Comparison of ENCODE assay signal across 24 cellular contexts in genomic region chr2:164515746-164516145, GRCh38.
"Had no signal": no experiment of that assay in that cellular context is flagged by ENCODE, and none has a peak within 500 bp of the region (broad histone marks: within the 10 kb centered on the region; RNA-seq: fewer than 3 reads in every experiment).

No MANE protein-coding gene starts in this region.

- H3K27me3 ChIP-seq: Peyer's patch, SJCRH30 had no signal

- H3K36me3 ChIP-seq: Peyer's patch, SJCRH30 had no signal

- H3K4me2 ChIP-seq: KMS-11 had no signal

- H3K9me3 ChIP-seq: Peyer's patch had no signal

- H3K27ac ChIP-seq: KMS-11, Peyer's patch, SJCRH30 had no signal

- H3K9ac ChIP-seq: KMS-11 had no signal

- H3K4me3 ChIP-seq: K562, PC-9, Peyer's patch, SJCRH30 had no signal

- ATAC-seq: K562, Right ventricle myocardium inferior, SK-N-SH treated with all-trans-retinoic acid at 6 μM for 48 hours had no signal

- DNase-seq: Kasumi-1; MV-4-11; NCI-H1048; NCI-H1105; NCI-H1417; NCI-H1436 treated with DMSO at 0.1 percent for 48 hours; NCI-H1694; NCI-H187 treated with DMSO at 0.1 percent for 48 hours; NCI-H2171 treated with DMSO at 0.1 percent for 48 hours; NCI-H226; NCI-H446 treated with DMSO at 0.1 percent for 48 hours; NCI-H510A treated with DMSO at 0.1 percent for 48 hours; NCI-H526; NCI-H82; NK-92 treated with Interleukin-12 subunit alpha and Interleukin-12 subunit beta, amount 100 ng/mL, for 24 hours; PC-9; Peyer's patch; SHP77 treated with DMSO at 0.1 percent for 48 hours; SJCRH30; T-helper 1 cell had no signal

- FAIRE-seq: K562 had no signal

- H2AFZ ChIP-seq: PC-9 had no signal

- H3K4me1 ChIP-seq: Peyer's patch, SJCRH30 had no signal
